ENCODE assay signal across 1 cellular context in the genomic region with DNA sequence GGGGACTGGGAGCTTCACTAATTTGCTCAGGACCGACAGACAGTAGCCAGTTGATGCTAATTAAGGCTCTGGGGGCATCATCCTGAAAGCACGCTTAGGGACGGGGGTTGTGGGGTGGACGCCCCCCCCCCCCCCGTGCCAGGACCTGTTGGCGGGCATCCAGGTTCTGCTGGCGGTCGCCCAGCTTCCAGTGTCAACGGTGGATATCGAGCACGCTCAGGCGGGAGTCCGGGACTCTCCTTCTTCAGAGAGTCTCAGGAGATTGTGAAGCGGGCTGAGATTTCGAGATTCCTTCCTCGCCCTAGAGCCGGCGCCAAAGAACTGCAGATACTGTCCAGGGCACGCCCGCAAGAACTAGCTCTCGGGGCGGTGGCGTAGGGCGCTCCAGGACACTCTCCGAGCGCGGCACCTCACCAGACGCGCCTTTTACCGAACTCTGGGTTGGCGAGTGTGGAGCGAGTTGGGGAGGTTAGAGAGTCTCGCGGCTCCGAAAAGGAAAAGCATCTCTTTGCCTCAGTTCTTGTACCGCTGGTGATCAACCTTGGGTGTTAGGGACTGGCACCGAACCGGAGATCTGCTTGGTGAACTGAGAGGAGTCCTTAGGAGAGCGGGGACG.
TF ChIP-seq lines count a peak whose summit lies in the region.

No MANE protein-coding gene starts in this region.

TF ChIP-seq in HepG2, 621 proteins besides CTCF, POLR2A, EP300 and RAD21:
- 0 out of 2 replicates have a peak, but pooled peaks have one; percentile 11 for TF ChIP-seq EZH2 (conservative IDR thresholded peaks at IDR 0.05; ENCODE audit: low read depth, low read length)
- no peak for TF ChIP-seq ZNF331 (CRISPR knock-in tag; IDR thresholded peaks at IDR 0.05)
TF ChIP-seq in HepG2: peak in this region for 1.
